Comparison of ENCODE assay signal across 8 cellular contexts in genomic region chr19:18000981-18001836, GRCh38. TPM values are rescaled to one million over a fixed set of nuclear protein-coding genes. Genes with fewer than 3 reads are reported as not detected.
A peak's percentile ranks its signal among the peaks of the same experiment; 100 is the strongest.
DNase-seq lines count a peak whose midpoint lies in the region; ATAC-seq and TF ChIP-seq lines count a peak whose summit lies in the region.

No MANE protein-coding gene starts in this region.

- peak overlapping the region; percentile 98 for H3K27ac Mint-ChIP-seq in CD4-positive, alpha-beta T cell
- H3K27ac Mint-ChIP-seq in IgD-negative memory B cell, result peak overlapping the region; percentile 98 to 99 (median 99)

- H3K4me1 Mint-ChIP-seq in CD4-positive, alpha-beta T cell (ENCODE audit: low read depth), result peaks cover 28% of the 10 kb centered on the region
- peaks cover 9 to 11% (median 9%) of the 10 kb centered on the region in 3 donors for H3K4me1 Mint-ChIP-seq in IgD-negative memory B cell

- H3K27me3 ChIP-seq in CD4-positive, alpha-beta T cell (ENCODE audit: control insufficient read depth, insufficient read depth, low read length), result no peaks in the 10 kb centered on the region
- H3K27me3 ChIP-seq in SJSA1 (replicated peaks), result no peaks in the 10 kb centered on the region
- no peaks in the 10 kb centered on the region for H3K27me3 ChIP-seq in gastroesophageal sphincter
- H3K27me3 ChIP-seq in testis, result no peaks in the 10 kb centered on the region

- DNase-seq in CD4-positive, alpha-beta T cell, result peak; percentile 80 to 98 (median 92)
- peak; percentile 92 to 93 for DNase-seq in SJSA1 (ENCODE audit: low read depth in 1 of 2, low spot score in 2 of 2)
- DNase-seq in activated naive CD4-positive, alpha-beta T cell treated with Interleukin-2 at 50 U/mL for 16 hours, result peak; percentile 91
- peak; percentile 54 for DNase-seq in occipital lobe (lab: John Stamatoyannopoulos, UW)
- DNase-seq in testis, result peak; percentile 86

- H3K9me3 ChIP-seq in CD4-positive, alpha-beta T cell (ENCODE audit: control insufficient read depth, low read length), result no peaks in the 10 kb centered on the region
- H3K9me3 ChIP-seq in SJSA1 (replicated peaks) (no peaks in the 10 kb centered on the region), gastroesophageal sphincter (no peaks in the 10 kb centered on the region), testis (no peaks in the 10 kb centered on the region)

- peaks cover 6% of the 10 kb centered on the region for H3K36me3 Mint-ChIP-seq in CD4-positive, alpha-beta T cell (ENCODE audit: low read depth)
- H3K36me3 Mint-ChIP-seq in IgD-negative memory B cell, result no peaks in the 10 kb centered on the region

- WGBS in gastroesophageal sphincter (ENCODE audit: low coverage in 1 of 2), 2 donors, result 0 to 1% methylated on average over 7 to 29 of the region's 104 CpGs
- 1 to 8% methylated on average over 10 to 71 of the region's 104 CpGs for WGBS in testis, 2 donors

- no peak for TF ChIP-seq CTCF in CD4-positive, alpha-beta T cell (IDR thresholded peaks at IDR 0.05)
- peak in 1 of 4 experiments; percentile 10 for TF ChIP-seq CTCF in gastroesophageal sphincter (IDR thresholded peaks at IDR 0.05)
- TF ChIP-seq CTCF in testis (IDR thresholded peaks at IDR 0.05), result no peak

- POLR2A ChIA-PET in CD4-positive, alpha-beta T cell (lab: Charles Lee), result interaction anchor here (0.6 to 2.7 kb wide), 32 partner anchors 10 to 304 kb away, joined by 3 to 19 read pairs (median 6); partner anchors contain the start of genes CCDC124, IL12RB1, JAK3 and JUND

- CTCF ChIA-PET in CD4-positive, alpha-beta T cell (lab: Charles Lee), result interaction anchor here (0.6 to 2.6 kb wide), 7 partner anchors 14 to 142 kb away, joined by 3 to 14 read pairs (median 4); partner anchors contain the start of genes CCDC124 and RPL18A

- intact Hi-C loops in CD4-positive, alpha-beta T cell (cut with DNase I, micrococcal nuclease), result loop anchor here (2.0 to 5.0 kb wide), 3 partner anchors 116 to 151 kb away; partner anchors contain the start of genes PIK3R2 (in 1 of the 2) and RPL18A (in 1 of the 2)
- intact Hi-C loops in testis (cut with DNase I; ENCODE audit: low total_unique reads), result no loop called here

- H3K4me3 Mint-ChIP-seq in CD4-positive, alpha-beta T cell, result peak overlapping the region; percentile 93
- H3K4me3 Mint-ChIP-seq in IgD-negative memory B cell, result peak overlapping the region; percentile 88 to 97 (median 97)

- H3K27ac ChIP-seq in CD4-positive, alpha-beta T cell (ENCODE audit: low read depth, low read length), result peak overlapping the region; percentile 95
- H3K27ac ChIP-seq in SJSA1, result peak overlapping the region; percentile 80
- peak overlapping the region; percentile 39 to 93 (median 88) for H3K27ac ChIP-seq in gastroesophageal sphincter
- peak overlapping the region; percentile 61 to 87 for H3K27ac ChIP-seq in testis

- H3K4me3 ChIP-seq in SJSA1 (peak overlapping the region; percentile 89), gastroesophageal sphincter (peak overlapping the region; percentile 74 to 83), testis (peak overlapping the region; percentile 63 to 65)

- ATAC-seq in CD4-positive, alpha-beta T cell (ENCODE audit: poor library complexity), result peak; percentile 80
- ATAC-seq in GM19452 (IDR thresholded peaks at IDR 0.05; ENCODE audit: unreplicated experiment) (peak; percentile 73), gastroesophageal sphincter (peak; percentile 94)

- TF ChIP-seq EP300 in gastroesophageal sphincter (IDR thresholded peaks at IDR 0.05), result no peak

- H3K36me3 ChIP-seq in SJSA1 (peaks cover 18% of the 10 kb centered on the region), gastroesophageal sphincter (peaks cover 0 to 5% of the 10 kb centered on the region in 2 donors), testis (ENCODE audit: low read depth, missing control alignments) (no peaks in the 10 kb centered on the region)

- H3K27me3 Mint-ChIP-seq in CD4-positive, alpha-beta T cell, result peaks cover 4% of the 10 kb centered on the region
- no peaks in the 10 kb centered on the region for H3K27me3 Mint-ChIP-seq in IgD-negative memory B cell

- H3K4me1 ChIP-seq in SJSA1 (replicated peaks) (peaks cover 35% of the 10 kb centered on the region), gastroesophageal sphincter (peaks cover 0 to 34% (median 8%) of the 10 kb centered on the region in 3 donors), testis (peaks cover 4% of the 10 kb centered on the region)

- no peaks in the 10 kb centered on the region for H3K9me3 Mint-ChIP-seq in CD4-positive, alpha-beta T cell
- no peaks in the 10 kb centered on the region for H3K9me3 Mint-ChIP-seq in IgD-negative memory B cell

- TF ChIP-seq POLR2A in gastroesophageal sphincter (IDR thresholded peaks at IDR 0.05) (peak; percentile 68 to 78), testis (IDR thresholded peaks at IDR 0.05) (no peak)

RNA-seq across cellular contexts. Expression of gene ARRDC2, which starts 6.8 kb away (rescaled TPM):
- total RNA-seq in CD4-positive, alpha-beta T cell, result 100 to 1,000 TPM; 325 to 341 TPM
- polyA plus RNA-seq in IgD-negative memory B cell, result 42.4 TPM
- total RNA-seq in SJSA1 (2014; rRNA removed; shearing (Covaris generic)), result 21.4 and 41.9 TPM in 2 replicates
- 10 to 100 TPM; 31.9 to 64.6 (median 47.5) TPM for total RNA-seq in gastroesophageal sphincter
- total RNA-seq in occipital lobe, result 5.1 TPM
- 10 to 100 TPM; 13.0 to 15.3 TPM for total RNA-seq in testis
- polyA plus RNA-seq in testis (ENCODE audit: insufficient read depth, low read depth, low replicate concordance), result 10.3 TPM

RNA-seq across cellular contexts. Expression of gene KCNN1, which starts 34.3 kb away (rescaled TPM):
- not detected for total RNA-seq in CD4-positive, alpha-beta T cell
- polyA plus RNA-seq in IgD-negative memory B cell (not detected), testis (ENCODE audit: insufficient read depth, low read depth, low replicate concordance) (4.4 TPM)
- total RNA-seq in SJSA1 (2014; rRNA removed; shearing (Covaris generic)), result not detected in 2 replicates
- total RNA-seq in gastroesophageal sphincter (under 1 TPM in 2 of 4 donors, not detected in 2; 0.20 to 0.89 TPM), occipital lobe (30.1 TPM), testis (10 to 100 TPM; 10.3 to 15.9 TPM)

Comparison
In these comparisons a context has a peak if more than half of its experiments do, and no peak if none do; other contexts are left out.
1. Peak in every context shown above with its lines: DNase-seq, ATAC-seq, H3K4me3 ChIP-seq and H3K27ac ChIP-seq.
2. RNA of gene KCNN1, which starts 34.3 kb away (total RNA-seq): 30.1 TPM in occipital lobe (single experiment) and 10.3 to 15.9 TPM in testis; 0.20 to 0.89 TPM in gastroesophageal sphincter, not detected in CD4-positive, alpha-beta T cell and not detected in SJSA1; every median in the first group is over 4 times any median in the second.